ENCODE assay signal across 16 cellular contexts in genomic region chr1:84913025-84913892, GRCh38. TPM values are rescaled to one million over a fixed set of nuclear protein-coding genes. Genes with fewer than 3 reads are reported as not detected.
DNase-seq lines count a peak whose midpoint lies in the region; ATAC-seq and TF ChIP-seq lines count a peak whose summit lies in the region.
"Had no signal": no experiment of that assay in that cellular context is flagged by ENCODE, and none has a peak within 500 bp of the region (broad histone marks: within the 10 kb centered on the region; RNA-seq: fewer than 3 reads in every experiment).

No MANE protein-coding gene starts in this region.

- ATAC-seq in IMR-90 (ENCODE audit: low read depth) (no peak), GM19328 (IDR thresholded peaks at IDR 0.05; ENCODE audit: unreplicated experiment) (no peak), GM18498 (IDR thresholded peaks at IDR 0.05; ENCODE audit: unreplicated experiment) (no peak), GM19324 (IDR thresholded peaks at IDR 0.05; ENCODE audit: low FRiP score, unreplicated experiment) (no peak), HG03571 (IDR thresholded peaks at IDR 0.05; ENCODE audit: unreplicated experiment) (no peak)
- ATAC-seq: gastroesophageal sphincter had no signal

- H3K36me3 ChIP-seq in BLaER1 treated with 17β-estradiol and CSF1 and Interleukin-3, amounts not matched to agents 10 nM and 100 nM = no peaks in the 10 kb centered on the region
- H3K36me3 ChIP-seq in IMR-90 (ENCODE audit: control insufficient read depth, insufficient read depth, low read length) (no peaks in the 10 kb centered on the region), adrenal gland (replicated peaks in 1 of 2) (no peaks in the 10 kb centered on the region)
- H3K36me3 ChIP-seq: gastroesophageal sphincter, prostate gland had no signal

- no peak overlapping the region for H4K5ac ChIP-seq in IMR-90 (ENCODE audit: low read depth, low read length)

- no peak overlapping the region for H3K23ac ChIP-seq in IMR-90 (ENCODE audit: low read depth, low read length)

- H2AK9ac ChIP-seq in IMR-90 (replicated peaks; ENCODE audit: low read depth, low read length, poor library complexity) = no peak overlapping the region

- H3K4me1 ChIP-seq in BLaER1 treated with 17β-estradiol and CSF1 and Interleukin-3, amounts not matched to agents 10 nM and 100 nM = peaks cover 4 to 22% (median 9%) of the 10 kb centered on the region in 10 experiments; a peak in 11 of 20 replicates
- H3K4me1 ChIP-seq in IMR-90 (ENCODE audit: control insufficient read depth, insufficient read depth, low read length) (no peaks in the 10 kb centered on the region), adrenal gland (replicated peaks in 1 of 2) (peaks cover 8 to 11% of the 10 kb centered on the region in 2 donors)
- H3K4me1 ChIP-seq: gastroesophageal sphincter, prostate gland, testis had no signal

- CTCF ChIA-PET in IMR-90 (lab: Yijun Ruan, JAX) = interaction anchor here (0.7 to 0.8 kb wide), 2 partner anchors 15 to 20 kb away, joined by 3 read pairs; no protein-coding TSS in a partner anchor

- no peaks in the 10 kb centered on the region for H3K27me3 ChIP-seq in BLaER1 treated with 17β-estradiol and CSF1 and Interleukin-3, amounts not matched to agents 10 nM and 100 nM
- peaks cover 17% of the 10 kb centered on the region for H3K27me3 ChIP-seq in IMR-90 (ENCODE audit: control insufficient read depth, insufficient read depth, low read length)
- no peaks in the 10 kb centered on the region for H3K27me3 ChIP-seq in adrenal gland
- H3K27me3 ChIP-seq: gastroesophageal sphincter, testis had no signal

- POLR2A ChIA-PET in IMR-90 (lab: Charles Lee; ENCODE audit: unreplicated experiment) = no interaction called here

- DNase-seq in IMR-90 (peak; percentile 24), adrenal gland (peak in 6 of 7 donors; percentile 29 to 67 (median 45)), kidney glomerular epithelial cell (lab: John Stamatoyannopoulos, UW) (peak; percentile 88)
- DNase-seq: activated B cell treated with CpG ODN at 0.5 μM for 24 hours; CD4-positive, alpha-beta memory T cell; central memory CD4-positive, alpha-beta T cell; mesendoderm; NCI-H1436 treated with DMSO at 0.1 percent for 48 hours; testis had no signal

- dilution Hi-C loops in IMR-90 (cut with HindIII; ENCODE audit: low sequenced_read_pairs, unreplicated experiment) = no loop called here

- no peak overlapping the region for H3K14ac ChIP-seq in IMR-90 (replicated peaks; ENCODE audit: low read depth, low read length)

- no peak overlapping the region for H3K18ac ChIP-seq in IMR-90 (ENCODE audit: low read depth, low read length)

- H3K56ac ChIP-seq in IMR-90 (ENCODE audit: extremely low read depth, insufficient read depth, low read length) = no peak overlapping the region

- H2BK15ac ChIP-seq in IMR-90 (ENCODE audit: low read depth, low read length) = no peak overlapping the region

- H4K20me1 ChIP-seq in BLaER1 treated with 17β-estradiol and CSF1 and Interleukin-3, amounts not matched to agents 10 nM and 100 nM = no peaks in the 10 kb centered on the region
- no peaks in the 10 kb centered on the region for H4K20me1 ChIP-seq in IMR-90 (ENCODE audit: insufficient read depth, low read length)

- H4K91ac ChIP-seq in IMR-90 (ENCODE audit: insufficient read depth, low read depth, low read length) = no peak overlapping the region

- no peak for TF ChIP-seq CTCF in IMR-90 (conservative IDR thresholded peaks at IDR 0.05; ENCODE audit: low read depth, low read length)
- no peak for TF ChIP-seq CTCF in adrenal gland (IDR thresholded peaks at IDR 0.05)

- in situ Hi-C loops in IMR-90 (cut with MboI; ENCODE audit: low sequenced_read_pairs) = no loop called here

- TF ChIP-seq RAD21 in IMR-90 (IDR thresholded peaks at IDR 0.05; ENCODE audit: low read length) = no peak

- no peaks in the 10 kb centered on the region for H3K79me1 ChIP-seq in IMR-90 (ENCODE audit: low read depth in 1 of 2, low read length in 2 of 2)

- no peak overlapping the region for H3K4ac ChIP-seq in IMR-90 (ENCODE audit: low read depth, low read length)

- TF ChIP-seq POLR2A in IMR-90 (IDR thresholded peaks at IDR 0.05; ENCODE audit: low read depth, low read length) (no peak), adrenal gland (IDR thresholded peaks at IDR 0.05) (no peak)

- no peaks in the 10 kb centered on the region for H3K9me3 ChIP-seq in BLaER1 treated with 17β-estradiol and CSF1 and Interleukin-3, amounts not matched to agents 10 nM and 100 nM (replicated peaks in 1 of 11)
- no peaks in the 10 kb centered on the region for H3K9me3 ChIP-seq in IMR-90 (ENCODE audit: control insufficient read depth, insufficient read depth, low read length)
- H3K9me3 ChIP-seq in adrenal gland (replicated peaks in 1 of 3) = no peaks in the 10 kb centered on the region
- H3K9me3 ChIP-seq: gastroesophageal sphincter, prostate gland, testis had no signal

- no peak overlapping the region for H3K27ac ChIP-seq in BLaER1 treated with 17β-estradiol and CSF1 and Interleukin-3, amounts not matched to agents 10 nM and 100 nM
- no peak overlapping the region for H3K27ac ChIP-seq in IMR-90 (ENCODE audit: insufficient read depth, low read length)
- no peak overlapping the region for H3K27ac ChIP-seq in adrenal gland
- H3K27ac ChIP-seq: gastroesophageal sphincter, prostate gland, testis had no signal

- no peaks in the 10 kb centered on the region for H3K9me1 ChIP-seq in IMR-90 (ENCODE audit: insufficient read depth, low read length)

- H2AK5ac ChIP-seq in IMR-90 (ENCODE audit: low read depth, low read length) = no peak overlapping the region

- no peak overlapping the region for H3K9ac ChIP-seq in BLaER1 treated with 17β-estradiol and CSF1 and Interleukin-3, amounts not matched to agents 10 nM and 100 nM
- no peak overlapping the region for H3K9ac ChIP-seq in IMR-90 (ENCODE audit: low read depth, low read length)

- no peak overlapping the region for H2BK120ac ChIP-seq in IMR-90 (ENCODE audit: low read depth, low read length)

- no TSS peak for BruUV-seq in IMR-90 (replicated peaks; lab: Mats Ljungman, UMichigan)

- peak overlapping the region in 7 of 11 experiments; percentile 6 to 48 (median 26); a peak in 8 of 22 replicates for H3K4me2 ChIP-seq in BLaER1 treated with 17β-estradiol and CSF1 and Interleukin-3, amounts not matched to agents 10 nM and 100 nM
- H3K4me2 ChIP-seq in IMR-90 (ENCODE audit: low read depth, low read length) = no peak overlapping the region

- no peak overlapping the region for H3K4me3 ChIP-seq in BLaER1 treated with 17β-estradiol and CSF1 and Interleukin-3, amounts not matched to agents 10 nM and 100 nM
- H3K4me3 ChIP-seq in IMR-90 (ENCODE audit: insufficient read depth, low read depth, low read length) (no peak overlapping the region), adrenal gland (no peak overlapping the region)
- H3K4me3 ChIP-seq: gastroesophageal sphincter, prostate gland, testis had no signal

- no peak overlapping the region for H4K8ac ChIP-seq in IMR-90 (ENCODE audit: low read depth in 2 of 2, low read length in 2 of 2)

- intact Hi-C loops in IMR-90 (cut with micrococcal nuclease) (no loop called here), adrenal gland (cut with DNase I) (loop anchor here in 1 of 2 donors (10.0 kb wide), 1 partner anchor 128 kb away; no protein-coding TSS in a partner anchor)

- no CpG with 5 or more reads among the region's 6 CpGs for WGBS in IMR-90 (ENCODE audit: extremely low coverage in 2 of 2, insufficient read length in 1 of 2), 2 experiments
- 24 to 26% (median 25%) methylated on average over 6 of the region's 6 CpGs for WGBS in adrenal gland, 4 donors

- no peak overlapping the region for H2BK5ac ChIP-seq in IMR-90 (ENCODE audit: low read depth, low read length, poor library complexity, severe bottlenecking)

- H2AFZ ChIP-seq in IMR-90 (replicated peaks; ENCODE audit: low read length, poor library complexity) = no peak overlapping the region

- no peak overlapping the region for H2BK20ac ChIP-seq in IMR-90 (ENCODE audit: low read depth, low read length)

TF ChIP-seq in IMR-90, 13 proteins besides CTCF, POLR2A, EP300 and RAD21:
- no peak for TF ChIP-seq NFE2L2 (IDR thresholded peaks at IDR 0.05; ENCODE audit: low read depth, low read length)
- no peak for TF ChIP-seq MXI1 (IDR thresholded peaks at IDR 0.05; ENCODE audit: borderline replicate concordance, low read depth, low read length)
- peak; percentile 58 for TF ChIP-seq CEBPB (IDR thresholded peaks at IDR 0.05; ENCODE audit: low read depth, low read length)
- no peak for TF ChIP-seq RCOR1 (IDR thresholded peaks at IDR 0.05; ENCODE audit: insufficient replicate concordance, low read length)
- no peak for TF ChIP-seq SMC3 (IDR thresholded peaks at IDR 0.05; ENCODE audit: low read depth, low read length)
- no peak for TF ChIP-seq BHLHE40 (IDR thresholded peaks at IDR 0.05; ENCODE audit: low read depth, low read length)

RNA-seq across cellular contexts. Expression of gene LPAR3, which starts 20.3 kb away (rescaled TPM):
- total RNA-seq in IMR-90 (2012; rRNA removed) (0.18 and 0.28 TPM in 2 replicates), adrenal gland (1 to 10 TPM in 7 of 8 donors, under 1 TPM in 1; 0.60 to 7.1 (median 3.0) TPM)
- polyA plus RNA-seq in IMR-90 (2012; rRNA removed) (0.07 and 0.09 TPM in 2 replicates), adrenal gland (under 1 TPM; 0.16 to 0.37 (median 0.27) TPM)
- polyA plus RNA-seq in IMR-90 (2012; cell fraction: cytosol; rRNA removed) = 0.12 and 0.56 TPM in 2 replicates
- 0.03 TPM in 1 of 2 replicates, not detected in the other for polyA plus RNA-seq in IMR-90 (2012; cell fraction: nucleus; rRNA removed; ENCODE audit: low replicate concordance)

Comparison
In these comparisons a context has a peak if more than half of its experiments do, and no peak if none do; other contexts are left out.
1. DNase-seq: peak in every context shown above with its lines; median percentile 88 in kidney glomerular epithelial cell; 45 in adrenal gland; 24 in IMR-90.